In genomic region chr2:38294597-38294996, GRCh38 we compare ENCODE assay signal across 22 cellular contexts.
DNase-seq lines count a peak whose midpoint lies in the region; ATAC-seq, FAIRE-seq and TF ChIP-seq lines count a peak whose summit lies in the region.
"Had no signal": no experiment of that assay in that cellular context is flagged by ENCODE, and none has a peak within 500 bp of the region (broad histone marks: within the 10 kb centered on the region; RNA-seq: fewer than 3 reads in every experiment).

No MANE protein-coding gene starts in this region.

- H3K36me3 ChIP-seq in SJSA1 (peaks cover 29% of the 10 kb centered on the region), K562 (ENCODE audit: control insufficient read depth, insufficient read depth, low read length) (peaks cover 45% of the 10 kb centered on the region), body of pancreas (replicated peaks in 1 of 2; ENCODE audit: insufficient read depth in 1 of 2, low read depth in 2 of 2) (peaks cover 0 to 20% of the 10 kb centered on the region in 2 donors)

- in situ Hi-C loops in K562 (cut with MboI): no loop called here

- no peak overlapping the region for H3K4me2 ChIP-seq in K562 (ENCODE audit: insufficient read depth, low read length)
- H3K4me2 ChIP-seq: BLaER1 had no signal

- no peak for TF ChIP-seq EP300 in K562 (IDR thresholded peaks at IDR 0.05; ENCODE audit: low read length)

- H3K9me3 ChIP-seq in SJSA1 (replicated peaks) (no peaks in the 10 kb centered on the region), K562 (replicated peaks; ENCODE audit: control insufficient read depth, insufficient read depth, low read depth, low read length) (no peaks in the 10 kb centered on the region), body of pancreas (no peaks in the 10 kb centered on the region)
- H3K9me3 ChIP-seq: BLaER1, Caco-2 had no signal

- H4K20me1 ChIP-seq in K562 (replicated peaks; ENCODE audit: control insufficient read depth, insufficient read depth, low read length): no peaks in the 10 kb centered on the region
- H4K20me1 ChIP-seq: BLaER1 had no signal

- TF ChIP-seq POLR2A in K562 (conservative IDR thresholded peaks at IDR 0.05) (0 out of 2 replicates have a peak, but pooled peaks have one; percentile 12), body of pancreas (IDR thresholded peaks at IDR 0.05) (no peak)

- DNase-seq in HCEC 1CT (peak; percentile 31), SJSA1 (ENCODE audit: low read depth in 1 of 2, low spot score in 2 of 2) (peak in 1 of 2 experiments; percentile 33), K562 (ENCODE audit: extremely low read depth in 1 of 4, low spot score in 3 of 4) (no peak), iris pigment epithelial cell (ENCODE audit: low read depth) (peak; percentile 48), GM10266 (ENCODE audit: extremely low spot score) (no peak), body of pancreas (no peak)
- DNase-seq in activated T-cell treated with anti-CD3 and anti-CD28 coated beads, Interleukin-2, amount 50 U/mL, for 1 hour: no peak
- DNase-seq: Caco-2; CD4-positive, CD25-positive, alpha-beta regulatory T cell; CD8-positive, alpha-beta T cell; DMS153; DND-41; EL; GF-D8; GM23248; H7 had no signal

- H3K4me1 ChIP-seq in SJSA1 (replicated peaks) (peaks cover 35% of the 10 kb centered on the region), K562 (replicated peaks in 1 of 2; ENCODE audit: control insufficient read depth in 2 of 2, insufficient read depth in 2 of 2, low read length in 2 of 2) (no peaks in the 10 kb centered on the region), body of pancreas (no peaks in the 10 kb centered on the region)
- H3K4me1 ChIP-seq: BLaER1 had no signal

- TF ChIP-seq RAD21 in K562 (CRISPR knock-in tag; conservative IDR thresholded peaks at IDR 0.05 in 1 of 2, IDR thresholded peaks at IDR 0.05 in 1 of 2): no peak

- no peak for FAIRE-seq in K562 (lab: Jason Lieb, UNC)
- FAIRE-seq: GM12892, H1 had no signal

- H3K9ac ChIP-seq in K562 (ENCODE audit: insufficient read depth in 1 of 2, low read depth in 2 of 2, low read length in 2 of 2): no peak overlapping the region
- H3K9ac ChIP-seq: BLaER1, GM23248 had no signal

- ATAC-seq in K562 (no peak), body of pancreas (no peak), GM18870 (IDR thresholded peaks at IDR 0.05; ENCODE audit: unreplicated experiment) (no peak)
- ATAC-seq: CD8-positive, alpha-beta T cell; HCT116 had no signal

- H3K4me3 ChIP-seq in SJSA1 (no peak overlapping the region), K562 (no peak overlapping the region), body of pancreas (no peak overlapping the region)
- H3K4me3 ChIP-seq: BLaER1, GM23248 had no signal

- no peaks in the 10 kb centered on the region for H3K27me3 ChIP-seq in SJSA1 (replicated peaks)
- H3K27me3 ChIP-seq in K562 (ENCODE audit: control insufficient read depth in 2 of 2, insufficient read depth in 2 of 2, low read length in 2 of 2): 0 out of 5 replicates have a peak, but pooled peaks cover 0 to under 1% of the 10 kb centered on the region in 2 experiments
- no peaks in the 10 kb centered on the region for H3K27me3 ChIP-seq in body of pancreas
- H3K27me3 ChIP-seq: BLaER1 had no signal

- H3K27ac ChIP-seq in SJSA1: peak overlapping the region; percentile 26; the same call in 1 of the 2 replicates
- H3K27ac ChIP-seq in K562 (ENCODE audit: extremely low read depth, low read depth, low read length): no peak overlapping the region
- no peak overlapping the region for H3K27ac ChIP-seq in body of pancreas
- H3K27ac ChIP-seq: BLaER1, C4-2B, GM23248 had no signal

- no peaks in the 10 kb centered on the region for H3K79me2 ChIP-seq in K562 (ENCODE audit: control insufficient read depth, insufficient read depth, low read length)

- POLR2A ChIA-PET in K562 (lab: Yijun Ruan, JAX): interaction anchor here (0.6 to 1.1 kb wide), 3 partner anchors 16 to 456 kb away, joined by 3 to 4 read pairs (median 3); no protein-coding TSS in a partner anchor

- CTCF ChIA-PET in K562 (lab: Yijun Ruan, JAX; ENCODE audit: low intra/inter-chr PET ratio): no interaction called here

- no peak overlapping the region for H2AFZ ChIP-seq in K562 (ENCODE audit: low read depth, low read length)
- H2AFZ ChIP-seq: GM23248 had no signal

- BruUV-seq in K562 (replicated peaks; lab: Mats Ljungman, UMichigan): no TSS peak

- intact Hi-C loops in K562 (cut with micrococcal nuclease): no loop called here
- intact Hi-C loops in body of pancreas (cut with DNase I): no loop called here

- H3K9me1 ChIP-seq in K562 (ENCODE audit: control insufficient read depth, insufficient read depth, low read length): no peaks in the 10 kb centered on the region

- TF ChIP-seq CTCF in K562 (IDR thresholded peaks at IDR 0.05 in 2 of 3, conservative IDR thresholded peaks at IDR 0.05 in 1 of 3; ENCODE audit: insufficient read depth in 2 of 3, low read depth in 1 of 3, low read length in 3 of 3) (no peak), GM10266 (IDR thresholded peaks at IDR 0.05; ENCODE audit: control insufficient read depth, insufficient read depth, low read depth, missing control alignments) (no peak), body of pancreas (IDR thresholded peaks at IDR 0.05) (no peak)

TF ChIP-seq in K562, 482 proteins besides CTCF, POLR2A, EP300 and RAD21:
- TF ChIP-seq FOXP1 (CRISPR knock-in tag; IDR thresholded peaks at IDR 0.05) (no peak), GTF2E2 (tag; IDR thresholded peaks at IDR 0.05) (no peak), ZNF586 (CRISPR knock-in tag; conservative IDR thresholded peaks at IDR 0.05) (no peak), PHF21A (IDR thresholded peaks at IDR 0.05; ENCODE audit: borderline replicate concordance, low read depth) (no peak), PHTF2 (CRISPR knock-in tag; IDR thresholded peaks at IDR 0.05) (no peak), NFE2L1 (tag; IDR thresholded peaks at IDR 0.05; ENCODE audit: borderline replicate concordance, low read depth) (no peak), EZH2 (IDR thresholded peaks at IDR 0.05; ENCODE audit: borderline replicate concordance, low read depth, low read length) (no peak), ETV6 (IDR thresholded peaks at IDR 0.05; ENCODE audit: borderline replicate concordance in 1 of 2, low read depth in 2 of 2, low read length in 1 of 2) (no peak), ETV6 (CRISPR knock-in tag; IDR thresholded peaks at IDR 0.05; ENCODE audit: borderline replicate concordance) (no peak), FOXA1 (IDR thresholded peaks at IDR 0.05; ENCODE audit: borderline replicate concordance) (no peak), NFATC3 (IDR thresholded peaks at IDR 0.05) (no peak), YY1 (IDR thresholded peaks at IDR 0.05; ENCODE audit: borderline replicate concordance in 1 of 3, control insufficient read depth in 1 of 3, extremely low read depth in 1 of 3, insufficient read depth in 3 of 3, insufficient read length in 1 of 3, insufficient replicate concordance in 2 of 3, low read depth in 1 of 3, low read length in 2 of 3) (no peak), ZNF668 (CRISPR knock-in tag; IDR thresholded peaks at IDR 0.05) (no peak), C11orf30 (IDR thresholded peaks at IDR 0.05; ENCODE audit: low read depth) (no peak), ELK1 (CRISPR knock-in tag; IDR thresholded peaks at IDR 0.05) (no peak), ZNF165 (CRISPR knock-in tag; IDR thresholded peaks at IDR 0.05; ENCODE audit: borderline replicate concordance) (no peak), STAT6 (CRISPR knock-in tag; IDR thresholded peaks at IDR 0.05) (no peak), GATAD2B (IDR thresholded peaks at IDR 0.05; ENCODE audit: borderline replicate concordance) (no peak)

Comparison
In these comparisons a context has a peak if more than half of its experiments do, and no peak if none do; other contexts are left out.
1. DNase-seq: peak in HCEC 1CT (single experiment) and iris pigment epithelial cell (single experiment); none in K562 (0 of 4), activated T-cell treated with anti-CD3 and anti-CD28 coated beads, Interleukin-2, amount 50 U/mL, for 1 hour (single experiment), GM10266 (single experiment) and body of pancreas (0 of 4).